ENCODE assay signal across 1 cellular context in the genomic region with DNA sequence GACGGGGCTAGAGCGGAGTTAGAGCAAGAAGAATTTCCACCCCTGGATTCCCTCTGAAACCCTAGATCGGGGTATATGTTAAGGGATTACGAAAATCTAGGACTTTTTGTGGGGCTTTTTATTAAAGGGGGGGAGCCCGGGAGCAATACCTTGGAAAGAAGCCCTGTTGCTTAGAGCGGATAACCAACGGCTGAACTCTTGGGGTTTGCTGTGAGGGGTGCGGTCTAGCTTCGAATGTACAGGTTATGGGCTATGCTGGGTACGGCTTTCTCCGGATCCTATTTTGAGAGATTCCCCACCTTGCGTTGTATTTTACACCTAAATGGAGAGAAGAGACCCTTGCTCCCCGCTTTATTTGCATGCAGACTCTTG.
TF ChIP-seq lines count a peak whose summit lies in the region.

No MANE protein-coding gene starts in this region.

TF ChIP-seq in HCT116, 20 proteins besides CTCF, POLR2A, EP300 and RAD21 (continued from another document):
- TF ChIP-seq, protein P1, sequence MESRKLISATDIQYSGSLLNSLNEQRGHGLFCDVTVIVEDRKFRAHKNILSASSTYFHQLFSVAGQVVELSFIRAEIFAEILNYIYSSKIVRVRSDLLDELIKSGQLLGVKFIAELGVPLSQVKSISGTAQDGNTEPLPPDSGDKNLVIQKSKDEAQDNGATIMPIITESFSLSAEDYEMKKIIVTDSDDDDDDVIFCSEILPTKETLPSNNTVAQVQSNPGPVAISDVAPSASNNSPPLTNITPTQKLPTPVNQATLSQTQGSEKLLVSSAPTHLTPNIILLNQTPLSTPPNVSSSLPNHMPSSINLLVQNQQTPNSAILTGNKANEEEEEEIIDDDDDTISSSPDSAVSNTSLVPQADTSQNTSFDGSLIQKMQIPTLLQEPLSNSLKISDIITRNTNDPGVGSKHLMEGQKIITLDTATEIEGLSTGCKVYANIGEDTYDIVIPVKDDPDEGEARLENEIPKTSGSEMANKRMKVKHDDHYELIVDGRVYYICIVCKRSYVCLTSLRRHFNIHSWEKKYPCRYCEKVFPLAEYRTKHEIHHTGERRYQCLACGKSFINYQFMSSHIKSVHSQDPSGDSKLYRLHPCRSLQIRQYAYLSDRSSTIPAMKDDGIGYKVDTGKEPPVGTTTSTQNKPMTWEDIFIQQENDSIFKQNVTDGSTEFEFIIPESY (IDR thresholded peaks at IDR 0.05; ENCODE audit: extremely low read depth, insufficient replicate concordance, low read length) = no peak
- TF ChIP-seq SP1 (IDR thresholded peaks at IDR 0.05; ENCODE audit: low read depth) (no peak), MAX (IDR thresholded peaks at IDR 0.05) (no peak), SRF (IDR thresholded peaks at IDR 0.05; ENCODE audit: low read depth) (no peak), ELF1 (IDR thresholded peaks at IDR 0.05; ENCODE audit: borderline replicate concordance, low read depth) (no peak), CEBPB (IDR thresholded peaks at IDR 0.05; ENCODE audit: low read depth) (no peak)
- TF ChIP-seq, protein P2, sequence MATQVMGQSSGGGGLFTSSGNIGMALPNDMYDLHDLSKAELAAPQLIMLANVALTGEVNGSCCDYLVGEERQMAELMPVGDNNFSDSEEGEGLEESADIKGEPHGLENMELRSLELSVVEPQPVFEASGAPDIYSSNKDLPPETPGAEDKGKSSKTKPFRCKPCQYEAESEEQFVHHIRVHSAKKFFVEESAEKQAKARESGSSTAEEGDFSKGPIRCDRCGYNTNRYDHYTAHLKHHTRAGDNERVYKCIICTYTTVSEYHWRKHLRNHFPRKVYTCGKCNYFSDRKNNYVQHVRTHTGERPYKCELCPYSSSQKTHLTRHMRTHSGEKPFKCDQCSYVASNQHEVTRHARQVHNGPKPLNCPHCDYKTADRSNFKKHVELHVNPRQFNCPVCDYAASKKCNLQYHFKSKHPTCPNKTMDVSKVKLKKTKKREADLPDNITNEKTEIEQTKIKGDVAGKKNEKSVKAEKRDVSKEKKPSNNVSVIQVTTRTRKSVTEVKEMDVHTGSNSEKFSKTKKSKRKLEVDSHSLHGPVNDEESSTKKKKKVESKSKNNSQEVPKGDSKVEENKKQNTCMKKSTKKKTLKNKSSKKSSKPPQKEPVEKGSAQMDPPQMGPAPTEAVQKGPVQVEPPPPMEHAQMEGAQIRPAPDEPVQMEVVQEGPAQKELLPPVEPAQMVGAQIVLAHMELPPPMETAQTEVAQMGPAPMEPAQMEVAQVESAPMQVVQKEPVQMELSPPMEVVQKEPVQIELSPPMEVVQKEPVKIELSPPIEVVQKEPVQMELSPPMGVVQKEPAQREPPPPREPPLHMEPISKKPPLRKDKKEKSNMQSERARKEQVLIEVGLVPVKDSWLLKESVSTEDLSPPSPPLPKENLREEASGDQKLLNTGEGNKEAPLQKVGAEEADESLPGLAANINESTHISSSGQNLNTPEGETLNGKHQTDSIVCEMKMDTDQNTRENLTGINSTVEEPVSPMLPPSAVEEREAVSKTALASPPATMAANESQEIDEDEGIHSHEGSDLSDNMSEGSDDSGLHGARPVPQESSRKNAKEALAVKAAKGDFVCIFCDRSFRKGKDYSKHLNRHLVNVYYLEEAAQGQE (IDR thresholded peaks at IDR 0.05; ENCODE audit: low read depth) = no peak
